ENCODE assay signal across 20 cellular contexts in genomic region chr11:76523147-76523546, GRCh38.
DNase-seq lines count a peak whose midpoint lies in the region; ATAC-seq and TF ChIP-seq lines count a peak whose summit lies in the region.
"Had no signal": no experiment of that assay in that cellular context is flagged by ENCODE, and none has a peak within 500 bp of the region (broad histone marks: within the 10 kb centered on the region; RNA-seq: fewer than 3 reads in every experiment).

No MANE protein-coding gene starts in this region.

- no peaks in the 10 kb centered on the region for H3K27me3 Mint-ChIP-seq in nephron progenitor cell (ENCODE audit: low read depth, poor library complexity)
- H3K27me3 Mint-ChIP-seq: activated T-helper 17 cell treated with anti-CD3 and anti-CD28 coated beads, Interleukin-2, amount 50 U/mL, for 72 hours; natural killer cell treated with Interleukin-12 subunit alpha and Interleukin-12 subunit beta and Interleukin-15 and Interleukin-18, amount 100 ng/mL, for 72 hours; T-helper 17 cell had no signal

- H3K27ac ChIP-seq in Panc1 (ENCODE audit: low read length), result no peak overlapping the region
- H3K27ac ChIP-seq: transverse colon had no signal

- ATAC-seq in Panc1, result no peak
- ATAC-seq in HG03469 (IDR thresholded peaks at IDR 0.05; ENCODE audit: unreplicated experiment), result no peak
- ATAC-seq in GM19452 (IDR thresholded peaks at IDR 0.05; ENCODE audit: unreplicated experiment), result no peak
- ATAC-seq: activated T-helper 17 cell treated with anti-CD3 and anti-CD28 coated beads, Interleukin-2, amount 50 U/mL, for 72 hours; esophagus mucosa; natural killer cell treated with Interleukin-12 subunit alpha and Interleukin-12 subunit beta and Interleukin-15 and Interleukin-18, amount 100 ng/mL, for 72 hours; T-helper 17 cell had no signal

- H3K36me3 Mint-ChIP-seq in nephron progenitor cell (ENCODE audit: low read depth), result peaks cover 54% of the 10 kb centered on the region

- H3K4me3 ChIP-seq in HAP-1 (no peak overlapping the region), Panc1 (ENCODE audit: low read depth in 2 of 2, low read length in 2 of 2) (no peak overlapping the region)
- H3K4me3 ChIP-seq: lung, transverse colon had no signal

- intact Hi-C loops in Panc1 (cut with micrococcal nuclease; ENCODE audit: unreplicated experiment), result loop anchor here (10.0 kb wide), 1 partner anchor 158 kb away; no protein-coding TSS in a partner anchor

- no peak overlapping the region for H3K4me3 Mint-ChIP-seq in nephron progenitor cell
- H3K4me3 Mint-ChIP-seq: activated T-helper 17 cell treated with anti-CD3 and anti-CD28 coated beads, Interleukin-2, amount 50 U/mL, for 72 hours; natural killer cell treated with Interleukin-12 subunit alpha and Interleukin-12 subunit beta and Interleukin-15 and Interleukin-18, amount 100 ng/mL, for 72 hours; T-helper 17 cell had no signal

- peak overlapping the region; percentile 83 for H3K27ac Mint-ChIP-seq in nephron progenitor cell
- H3K27ac Mint-ChIP-seq: activated T-helper 17 cell treated with anti-CD3 and anti-CD28 coated beads, Interleukin-2, amount 50 U/mL, for 72 hours; natural killer cell treated with Interleukin-12 subunit alpha and Interleukin-12 subunit beta and Interleukin-15 and Interleukin-18, amount 100 ng/mL, for 72 hours; T-helper 17 cell had no signal

- CTCF ChIA-PET in Panc1 (lab: Charles Lee), result no interaction called here

- TF ChIP-seq CTCF in Panc1 (IDR thresholded peaks at IDR 0.05) (no peak), nephron progenitor cell (IDR thresholded peaks at IDR 0.05) (no peak)

- H3K36me3 ChIP-seq in HAP-1 (replicated peaks) (peaks cover 18% of the 10 kb centered on the region), Panc1 (ENCODE audit: control insufficient read depth, insufficient read depth, low read length) (no peaks in the 10 kb centered on the region; the same call in 1 of the 2 replicates)

- DNase-seq in HAP-1 (ENCODE audit: low spot score in 2 of 2), result peak; percentile 65 to 87
- peak; percentile 65 for DNase-seq in NCI-H146 (lab: John Stamatoyannopoulos, UW)
- no peak for DNase-seq in Panc1 (ENCODE audit: low read depth, low spot score)
- no peak for DNase-seq in nephron progenitor cell
- DNase-seq in dermis blood vessel endothelial cell, result no peak
- no peak for DNase-seq in ACHN
- DNase-seq: activated CD4-positive, CD25-positive, alpha-beta regulatory T cell treated with anti-CD3 and anti-CD28 coated beads, Interleukin-2, amount 50 U/mL, for 72 hours; BE2C; KG1; NCI-H1694 treated with DMSO at 0.1 percent for 48 hours; Right ventricle myocardium superior; stimulated activated naive CD4-positive, alpha-beta T cell treated with Interleukin-2 at 50 U/mL for 16 hours; T-helper 17 cell; transverse colon had no signal

- in situ Hi-C loops in HAP-1 (cut with MboI; ENCODE audit: low sequenced_read_pairs) (no loop called here), Panc1 (cut with HindIII; ENCODE audit: low pct_unique_long_range_greater_than_20kb, low sequenced_read_pairs) (no loop called here), ACHN (cut with HindIII; ENCODE audit: low pct_ligation_motif_present, low pct_unique_long_range_greater_than_20kb, low sequenced_read_pairs) (no loop called here)

- POLR2A ChIA-PET in Panc1 (lab: Charles Lee), result no interaction called here

- no peaks in the 10 kb centered on the region for H3K9me3 Mint-ChIP-seq in nephron progenitor cell
- H3K9me3 Mint-ChIP-seq: activated T-helper 17 cell treated with anti-CD3 and anti-CD28 coated beads, Interleukin-2, amount 50 U/mL, for 72 hours; natural killer cell treated with Interleukin-12 subunit alpha and Interleukin-12 subunit beta and Interleukin-15 and Interleukin-18, amount 100 ng/mL, for 72 hours had no signal

- TSS peak; percentile 22 for BruUV-seq in Panc1 (replicated peaks; lab: Mats Ljungman, UMichigan)

- H3K9me3 ChIP-seq in HAP-1 (no peaks in the 10 kb centered on the region), Panc1 (ENCODE audit: control insufficient read depth, insufficient read depth, low read depth, low read length) (no peaks in the 10 kb centered on the region)
- H3K9me3 ChIP-seq: BE2C, transverse colon had no signal

- H3K4me1 Mint-ChIP-seq in nephron progenitor cell, result peaks cover 12% of the 10 kb centered on the region
- H3K4me1 Mint-ChIP-seq: activated T-helper 17 cell treated with anti-CD3 and anti-CD28 coated beads, Interleukin-2, amount 50 U/mL, for 72 hours; T-helper 17 cell had no signal

- H3K4me1 ChIP-seq in HAP-1 (peaks cover 40% of the 10 kb centered on the region), Panc1 (ENCODE audit: control insufficient read depth, insufficient read depth, low read length) (no peaks in the 10 kb centered on the region)
- H3K4me1 ChIP-seq: BE2C had no signal

- no peaks in the 10 kb centered on the region for H3K27me3 ChIP-seq in HAP-1 (ENCODE audit: low read depth)
- H3K27me3 ChIP-seq in Panc1 (ENCODE audit: control insufficient read depth, insufficient read depth, low read length), result no peaks in the 10 kb centered on the region
- H3K27me3 ChIP-seq: BE2C, transverse colon had no signal

Comparison
In these comparisons a context has a peak if more than half of its experiments do, and no peak if none do; other contexts are left out.
1. DNase-seq: peak in HAP-1 (2 of 2) and NCI-H146 (single experiment); none in Panc1 (single experiment), nephron progenitor cell (single experiment), dermis blood vessel endothelial cell (single experiment) and ACHN (single experiment).